17 cellular contexts compared by ENCODE assay signal in genomic region chr14:68451676-68452387, GRCh38.
A peak's percentile ranks its signal among the peaks of the same experiment; 100 is the strongest.
DNase-seq lines count a peak whose midpoint lies in the region; ATAC-seq and TF ChIP-seq lines count a peak whose summit lies in the region.
"Had no signal": no experiment of that assay in that cellular context is flagged by ENCODE, and none has a peak within 500 bp of the region (broad histone marks: within the 10 kb centered on the region; RNA-seq: fewer than 3 reads in every experiment).

No MANE protein-coding gene starts in this region.

- peak overlapping the region in 1 of 2 experiments; percentile 63 for H2BK12ac ChIP-seq in mesenchymal stem cell (ENCODE audit: low read length in 2 of 2)

- H3K4me3 ChIP-seq in esophagus muscularis mucosa (no peak overlapping the region), mesenchymal stem cell (ENCODE audit: insufficient read depth in 1 of 2, low read depth in 1 of 2, low read length in 2 of 2) (no peak overlapping the region), BE2C (ENCODE audit: low read depth, low read length) (no peak overlapping the region)
- H3K4me3 ChIP-seq: spleen, thyroid gland had no signal

- H3K4me1 ChIP-seq in esophagus muscularis mucosa, result peaks cover 3 to 49% (median 40%) of the 10 kb centered on the region in 4 donors
- peaks cover 5% of the 10 kb centered on the region for H3K4me1 ChIP-seq in mesenchymal stem cell (ENCODE audit: control insufficient read depth, insufficient read depth, low read depth, low read length)
- H3K4me1 ChIP-seq in BE2C, result no peaks in the 10 kb centered on the region

- DNase-seq in GM03348 (ENCODE audit: low spot score) (peak; percentile 55), esophagus muscularis mucosa (ENCODE audit: extremely low spot score) (no peak), mesenchymal stem cell (no peak), stromal cell of bone marrow (ENCODE audit: low read depth) (peak; percentile 90), BE2C (no peak), NCI-H187 (lab: John Stamatoyannopoulos, UW) (no peak)
- no peak for DNase-seq in stimulated activated CD8-positive, alpha-beta memory T cell treated with anti-CD3 and anti-CD28 coated beads, Interleukin-4, amount 100 ng/mL, for 48 hours
- DNase-seq: activated B cell treated with CpG ODN at 0.5 μM for 24 hours, cerebellar nuclear complex, DND-41, erythroblast, naive B cell, PC-3, spleen, SW 1271, thyroid gland had no signal

- TF ChIP-seq EP300 in esophagus muscularis mucosa (IDR thresholded peaks at IDR 0.05), result no peak

- H2BK5ac ChIP-seq in mesenchymal stem cell (ENCODE audit: low read depth, low read length, poor library complexity, severe bottlenecking), result no peak overlapping the region

- H3K4ac ChIP-seq in mesenchymal stem cell (ENCODE audit: low read depth in 1 of 2, low read length in 2 of 2), result no peak overlapping the region

- peak overlapping the region; percentile 73 for H3K9ac ChIP-seq in mesenchymal stem cell (ENCODE audit: low read length)

- no peak overlapping the region for H4K8ac ChIP-seq in mesenchymal stem cell (ENCODE audit: low read length)

- H2BK120ac ChIP-seq in mesenchymal stem cell (ENCODE audit: low read depth, low read length), result no peak overlapping the region

- no peaks in the 10 kb centered on the region for H3K27me3 ChIP-seq in esophagus muscularis mucosa
- no peaks in the 10 kb centered on the region for H3K27me3 ChIP-seq in mesenchymal stem cell (ENCODE audit: control insufficient read depth in 1 of 2, insufficient read depth in 1 of 2, low read length in 2 of 2)
- no peaks in the 10 kb centered on the region for H3K27me3 ChIP-seq in BE2C
- H3K27me3 ChIP-seq: spleen, thyroid gland had no signal

- H3K36me3 ChIP-seq in esophagus muscularis mucosa, result no peaks in the 10 kb centered on the region
- no peaks in the 10 kb centered on the region for H3K36me3 ChIP-seq in mesenchymal stem cell (ENCODE audit: control insufficient read depth in 1 of 2, insufficient read depth in 2 of 2, low read depth in 1 of 2, low read length in 2 of 2)
- no peaks in the 10 kb centered on the region for H3K36me3 ChIP-seq in BE2C
- H3K36me3 ChIP-seq: spleen, thyroid gland had no signal

- intact Hi-C loops in esophagus muscularis mucosa (cut with DNase I), result no loop called here

- no peak for TF ChIP-seq POLR2A in esophagus muscularis mucosa (IDR thresholded peaks at IDR 0.05; ENCODE audit: low read depth)

- no peak overlapping the region for H3K23ac ChIP-seq in mesenchymal stem cell (ENCODE audit: low read length in 2 of 2)

- H3K9me3 ChIP-seq in esophagus muscularis mucosa, result peaks cover 0 to 11% (median 5%) of the 10 kb centered on the region in 4 donors
- H3K9me3 ChIP-seq in mesenchymal stem cell (ENCODE audit: control insufficient read depth, low read length), result peaks cover 6% of the 10 kb centered on the region
- H3K9me3 ChIP-seq in BE2C, result no peaks in the 10 kb centered on the region
- H3K9me3 ChIP-seq: thyroid gland had no signal

- no peaks in the 10 kb centered on the region for H3K79me1 ChIP-seq in mesenchymal stem cell (replicated peaks; ENCODE audit: low read length, poor library complexity, severe bottlenecking)

- H3K27ac ChIP-seq in esophagus muscularis mucosa (replicated peaks in 1 of 4) (peak overlapping the region; percentile 50 to 69 (median 61)), mesenchymal stem cell (ENCODE audit: low read length, poor library complexity, severe bottlenecking) (no peak overlapping the region)
- H3K27ac ChIP-seq: spleen, thyroid gland had no signal

- no peak overlapping the region for H2AK5ac ChIP-seq in mesenchymal stem cell (ENCODE audit: low read length, severe bottlenecking)

- no peak for TF ChIP-seq CTCF in esophagus muscularis mucosa (IDR thresholded peaks at IDR 0.05)
- no peak for TF ChIP-seq CTCF in BE2C (IDR thresholded peaks at IDR 0.05; ENCODE audit: low read depth, low read length)

- H2BK15ac ChIP-seq in mesenchymal stem cell (ENCODE audit: low read depth, poor library complexity, severe bottlenecking), result no peak overlapping the region

- H3K18ac ChIP-seq in mesenchymal stem cell (ENCODE audit: low read depth in 1 of 2, low read length in 2 of 2), result no peak overlapping the region

- H3K14ac ChIP-seq in mesenchymal stem cell (ENCODE audit: low read length in 2 of 2), result no peak overlapping the region

- ATAC-seq in GM21786 (IDR thresholded peaks at IDR 0.05; ENCODE audit: unreplicated experiment), result no peak
- ATAC-seq: PC-3 had no signal

- H4K91ac ChIP-seq in mesenchymal stem cell (ENCODE audit: low read length), result no peak overlapping the region

- no peak overlapping the region for H3K4me2 ChIP-seq in mesenchymal stem cell (ENCODE audit: low read length, poor library complexity, severe bottlenecking)

- WGBS in esophagus muscularis mucosa, result 84% methylated on average over 5 of the region's 5 CpGs
- 92% methylated on average over 5 of the region's 5 CpGs for WGBS in mesenchymal stem cell

- H2AFZ ChIP-seq in mesenchymal stem cell (ENCODE audit: low read depth, low read length), result no peak overlapping the region

Comparison
In these comparisons a context has a peak if more than half of its experiments do, and no peak if none do; other contexts are left out.
1. DNase-seq: peak in GM03348 (single experiment) and stromal cell of bone marrow (single experiment); none in esophagus muscularis mucosa (single experiment), mesenchymal stem cell (single experiment), BE2C (single experiment), NCI-H187 (0 of 2) and stimulated activated CD8-positive, alpha-beta memory T cell treated with anti-CD3 and anti-CD28 coated beads, Interleukin-4, amount 100 ng/mL, for 48 hours (single experiment).